In genomic region chr11:46315033-46315738, GRCh38 we compare ENCODE assay signal across 8 cellular contexts. TPM values are rescaled to one million over a fixed set of nuclear protein-coding genes. Genes with fewer than 3 reads are reported as not detected.
DNase-seq lines count a peak whose midpoint lies in the region; ATAC-seq and TF ChIP-seq lines count a peak whose summit lies in the region.

No MANE protein-coding gene starts in this region.

- WGBS in esophagus muscularis mucosa = 55% methylated on average over 16 of the region's 16 CpGs
- WGBS in transverse colon (ENCODE audit: low coverage in 1 of 2), 2 donors = 0 to 34% methylated on average over 2 to 16 of the region's 16 CpGs

- H3K9me3 ChIP-seq in HEK293 (ENCODE audit: control insufficient read depth, insufficient read depth, low read depth, low read length) = no peaks in the 10 kb centered on the region
- no peaks in the 10 kb centered on the region for H3K9me3 ChIP-seq in OCI-LY7 (ENCODE audit: low read length)
- no peaks in the 10 kb centered on the region for H3K9me3 ChIP-seq in esophagus muscularis mucosa
- H3K9me3 ChIP-seq in neutrophil = no peaks in the 10 kb centered on the region
- no peaks in the 10 kb centered on the region for H3K9me3 ChIP-seq in transverse colon

- DNase-seq in CD1c-positive myeloid dendritic cell (ENCODE audit: extremely low spot score) = peak; percentile 83
- DNase-seq in OCI-LY7 (ENCODE audit: low spot score) = peak; percentile 79
- peak; percentile 92 for DNase-seq in activated CD8-positive, alpha-beta memory T cell treated with anti-CD3 and anti-CD28 coated beads, Interleukin-2, amount 50 U/mL, for 48 hours
- DNase-seq in esophagus muscularis mucosa (ENCODE audit: extremely low spot score) = no peak
- peak; percentile 72 for DNase-seq in transverse colon

- TF ChIP-seq EP300 in esophagus muscularis mucosa (IDR thresholded peaks at IDR 0.05) = no peak
- no peak for TF ChIP-seq EP300 in transverse colon (IDR thresholded peaks at IDR 0.05; ENCODE audit: low read depth)

- no peaks in the 10 kb centered on the region for H3K79me2 ChIP-seq in OCI-LY7 (ENCODE audit: insufficient read depth, low read depth, low read length)

- ATAC-seq in HG03025 (IDR thresholded peaks at IDR 0.05; ENCODE audit: low FRiP score, unreplicated experiment) = no peak

- no peak for TF ChIP-seq POLR2A in esophagus muscularis mucosa (IDR thresholded peaks at IDR 0.05; ENCODE audit: low read depth)
- TF ChIP-seq POLR2A in transverse colon (IDR thresholded peaks at IDR 0.05) = no peak

- H3K4me2 ChIP-seq in OCI-LY7 (ENCODE audit: low read length) = no peak overlapping the region

- H4K20me1 ChIP-seq in OCI-LY7 (ENCODE audit: insufficient read depth, low read length) = no peaks in the 10 kb centered on the region

- CTCF ChIA-PET in HEK293 (lab: Yijun Ruan, JAX) = interaction anchor here (0.5 to 15.1 kb wide), 18 partner anchors 7 to 464 kb away, joined by 3 to 451 read pairs (median 6); partner anchors contain the start of gene CREB3L1
- CTCF ChIA-PET in OCI-LY7 (lab: Charles Lee; ENCODE audit: unreplicated experiment) = interaction anchor here (1.1 kb wide), 1 partner anchor 77 kb away, joined by 3 read pairs; no protein-coding TSS in a partner anchor

- POLR2A ChIA-PET in HEK293 (lab: Yijun Ruan, JAX) = interaction anchor here (1.0 to 1.8 kb wide), 2 partner anchors 72 kb away, joined by 4 to 5 read pairs; no protein-coding TSS in a partner anchor
- POLR2A ChIA-PET in OCI-LY7 (lab: Charles Lee) = interaction anchor here (4.1 kb wide), 1 partner anchor 72 kb away, joined by 24 read pairs; no protein-coding TSS in a partner anchor

- H3K27me3 ChIP-seq in esophagus muscularis mucosa = no peaks in the 10 kb centered on the region
- H3K27me3 ChIP-seq in neutrophil = no peaks in the 10 kb centered on the region
- no peaks in the 10 kb centered on the region for H3K27me3 ChIP-seq in transverse colon

- H3K4me1 ChIP-seq in HEK293 (ENCODE audit: control insufficient read depth, insufficient read depth, low read length) = no peaks in the 10 kb centered on the region
- H3K4me1 ChIP-seq in OCI-LY7 (ENCODE audit: insufficient read depth, low read length, poor library complexity, severe bottlenecking) = peaks cover 14% of the 10 kb centered on the region
- H3K4me1 ChIP-seq in esophagus muscularis mucosa = peaks cover 3 to 21% (median 12%) of the 10 kb centered on the region in 4 donors
- peaks cover 33 to 48% of the 10 kb centered on the region in 2 experiments for H3K4me1 ChIP-seq in neutrophil (ENCODE audit: control insufficient read depth in 1 of 2, insufficient read depth in 1 of 2, low read depth in 1 of 2, low read length in 1 of 2)
- H3K4me1 ChIP-seq in transverse colon = peaks cover 0 to 9% (median 0%) of the 10 kb centered on the region in 4 donors

- in situ Hi-C loops in transverse colon (cut with MboI; ENCODE audit: low pct_ligation_motif_present in 1 of 4, low pct_unique_long_range_greater_than_20kb in 1 of 4, low sequenced_read_pairs in 3 of 4) = loop anchor here in 1 of 4 donors (10.0 to 25.0 kb wide), 2 partner anchors 80 to 178 kb away; no protein-coding TSS in a partner anchor

- H3K27ac ChIP-seq in HEK293 (ENCODE audit: extremely low read depth, low read depth, low read length) (no peak overlapping the region), OCI-LY7 (ENCODE audit: low read depth, low read length, poor library complexity, severe bottlenecking) (no peak overlapping the region), esophagus muscularis mucosa (replicated peaks in 1 of 4) (no peak overlapping the region), neutrophil (no peak overlapping the region), transverse colon (no peak overlapping the region)

- H3K4me3 ChIP-seq in HEK293 (ENCODE audit: low read depth, low read length) (no peak overlapping the region), OCI-LY7 (ENCODE audit: low read depth, low read length, poor library complexity, severe bottlenecking) (no peak overlapping the region), esophagus muscularis mucosa (no peak overlapping the region), neutrophil (ENCODE audit: low read depth in 1 of 2, low read length in 1 of 2) (no peak overlapping the region), transverse colon (no peak overlapping the region)

- BruUV-seq in OCI-LY7 (replicated peaks; lab: Mats Ljungman, UMichigan) = no TSS peak

- no peak overlapping the region for H2AFZ ChIP-seq in OCI-LY7 (ENCODE audit: low read length)

- H3K36me3 ChIP-seq in HEK293 (ENCODE audit: control insufficient read depth in 2 of 2, insufficient read depth in 1 of 2, low read length in 2 of 2) = no peaks in the 10 kb centered on the region
- no peaks in the 10 kb centered on the region for H3K36me3 ChIP-seq in OCI-LY7 (ENCODE audit: insufficient read depth, low read length)
- peaks cover 0 to 66% (median 4%) of the 10 kb centered on the region in 4 donors for H3K36me3 ChIP-seq in esophagus muscularis mucosa
- H3K36me3 ChIP-seq in neutrophil = no peaks in the 10 kb centered on the region
- H3K36me3 ChIP-seq in transverse colon = peaks cover 0 to 14% (median 0%) of the 10 kb centered on the region in 4 donors

- intact Hi-C loops in OCI-LY7 (cut with micrococcal nuclease; ENCODE audit: unreplicated experiment) (loop anchor here (1.0 kb wide), 1 partner anchor 76 kb away; no protein-coding TSS in a partner anchor), esophagus muscularis mucosa (cut with DNase I) (no loop called here), transverse colon (cut with DNase I; ENCODE audit: low total_unique reads) (no loop called here)

- no peak for TF ChIP-seq CTCF in HEK293 (tag by site-specific recombination; IDR thresholded peaks at IDR 0.05)
- peak; percentile 93 for TF ChIP-seq CTCF in OCI-LY7 (conservative IDR thresholded peaks at IDR 0.05; ENCODE audit: low read length)
- TF ChIP-seq CTCF in esophagus muscularis mucosa (IDR thresholded peaks at IDR 0.05) = peak; percentile 79 to 94 (median 88)
- peak; percentile 97 for TF ChIP-seq CTCF in neutrophil (IDR thresholded peaks at IDR 0.05)
- peak; percentile 89 to 96 (median 91) for TF ChIP-seq CTCF in transverse colon (IDR thresholded peaks at IDR 0.05)

- H3K9me2 ChIP-seq in OCI-LY7 (ENCODE audit: insufficient read depth, low read length) = no peaks in the 10 kb centered on the region

TF ChIP-seq in HEK293, 187 proteins besides CTCF, POLR2A, EP300 and RAD21 (continues in another document):
- TF ChIP-seq ZNF610 (tag by site-specific recombination; IDR thresholded peaks at IDR 0.05; ENCODE audit: borderline replicate concordance) (no peak), ZBTB49 (tag by site-specific recombination; IDR thresholded peaks at IDR 0.05; ENCODE audit: low read depth) (no peak), ZNF223 (tag by site-specific recombination; IDR thresholded peaks at IDR 0.05) (no peak), INSM2 (tag by site-specific recombination; IDR thresholded peaks at IDR 0.05) (no peak), ZNF585B (tag by site-specific recombination; IDR thresholded peaks at IDR 0.05) (no peak), ZNF266 (tag by site-specific recombination; IDR thresholded peaks at IDR 0.05; ENCODE audit: low read depth) (no peak), GFI1B (tag by site-specific recombination; IDR thresholded peaks at IDR 0.05) (no peak), ZNF747 (tag by site-specific recombination; IDR thresholded peaks at IDR 0.05) (no peak), ZBTB26 (tag by site-specific recombination; optimal IDR thresholded peaks at IDR 0.05) (no peak), ZNF324 (tag by site-specific recombination; IDR thresholded peaks at IDR 0.05) (no peak)

RNA-seq across cellular contexts. Expression of gene DGKZ, which starts 32.1 kb away (rescaled TPM):
- total RNA-seq in OCI-LY7 (2014; rRNA removed; shearing (Covaris generic)) = 110 and 134 TPM in 2 replicates
- total RNA-seq in OCI-LY7 (2022) (141 and 163 TPM in 2 replicates), esophagus muscularis mucosa (10 to 100 TPM; 39.4 to 85.8 (median 55.4) TPM), transverse colon (100 to 1,000 TPM in 1 of 4 donors, 10 to 100 TPM in 3; 56.4 to 105 (median 67.7) TPM)

RNA-seq across cellular contexts. Expression of gene CREB3L1, which starts 37.7 kb away (rescaled TPM):
- total RNA-seq in OCI-LY7 (2014; rRNA removed; shearing (Covaris generic)) = not detected in 2 replicates
- total RNA-seq in OCI-LY7 (2022) (0.15 and 0.17 TPM in 2 replicates), esophagus muscularis mucosa (1 to 10 TPM; 1.3 to 8.7 (median 3.7) TPM), transverse colon (10 to 100 TPM; 35.8 to 50.7 (median 41.6) TPM)
